In the genomic region with DNA sequence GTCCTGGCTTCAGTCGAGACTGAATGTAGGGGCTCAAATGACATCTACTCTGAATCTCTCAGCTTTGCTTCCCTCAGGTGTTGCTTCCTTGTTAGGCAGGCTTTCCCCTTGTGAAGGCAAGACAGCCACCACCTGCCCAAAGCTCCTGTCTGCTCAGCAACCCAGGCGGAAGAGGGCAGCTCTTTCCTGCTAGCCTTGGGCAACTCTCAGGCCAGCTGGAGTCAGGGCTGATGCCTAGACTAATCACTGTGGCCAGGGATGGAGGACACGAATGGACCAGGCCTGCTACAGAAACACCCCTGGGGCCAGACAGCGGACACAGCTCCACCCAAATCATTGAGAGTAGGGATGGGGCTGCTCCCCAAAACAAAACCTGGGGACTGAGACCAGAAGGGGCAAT, we compare ENCODE assay signal across 1 cellular context.
TF ChIP-seq lines count a peak whose summit lies in the region.

No MANE protein-coding gene starts in this region.

TF ChIP-seq in H1, 55 proteins besides CTCF, POLR2A, EP300 and RAD21 (continued from another document):
- TF ChIP-seq CHD7 (IDR thresholded peaks at IDR 0.05; ENCODE audit: insufficient replicate concordance, low read length), result no peak
- no peak for TF ChIP-seq NANOG (IDR thresholded peaks at IDR 0.05; ENCODE audit: insufficient read depth, low read depth, low read length, poor library complexity, severe bottlenecking)
- no peak for TF ChIP-seq SP4 (IDR thresholded peaks at IDR 0.05; ENCODE audit: low read length)
- no peak for TF ChIP-seq ASH2L (IDR thresholded peaks at IDR 0.05; ENCODE audit: low read length)
- TF ChIP-seq CEBPB (IDR thresholded peaks at IDR 0.05; ENCODE audit: low read depth, low read length), result no peak
- TF ChIP-seq YY1 (IDR thresholded peaks at IDR 0.05; ENCODE audit: low read depth, low read length), result no peak
